ENCODE assay signal across 1 cellular context in the genomic region with DNA sequence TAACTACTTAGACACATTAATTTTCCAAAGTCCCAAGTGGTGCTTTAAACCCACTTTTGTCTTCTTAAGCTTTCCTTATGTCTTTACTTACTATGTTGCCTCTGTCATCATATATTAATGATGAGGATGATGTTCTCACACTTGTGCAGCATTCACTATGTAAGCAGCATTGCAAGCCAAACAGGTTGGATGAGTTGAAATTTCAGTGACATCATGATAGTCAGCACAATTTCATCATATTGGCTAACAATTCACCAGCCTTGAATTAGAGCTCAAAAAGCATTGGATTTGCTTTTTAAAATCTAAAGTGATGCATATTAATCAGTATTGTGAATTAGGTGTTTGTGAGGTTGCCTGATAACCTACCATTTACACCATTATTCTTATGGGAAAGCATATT.
A peak's percentile ranks its signal among the peaks of the same experiment; 100 is the strongest.
TF ChIP-seq lines count a peak whose summit lies in the region.

No MANE protein-coding gene starts in this region.

TF ChIP-seq in HepG2, 621 proteins besides CTCF, POLR2A, EP300 and RAD21:
- TF ChIP-seq MAFF (IDR thresholded peaks at IDR 0.05; ENCODE audit: low read depth, low read length) (peak; percentile 14; the same call in 1 of the 2 replicates), MAFK (conservative IDR thresholded peaks at IDR 0.05 in 1 of 2, IDR thresholded peaks at IDR 0.05 in 1 of 2; ENCODE audit: low read length in 2 of 2) (peak; percentile 14 to 28; a peak in 2 of 4 replicates), CREB1 (IDR thresholded peaks at IDR 0.05) (0 out of 2 replicates have a peak, but pooled peaks have one; percentile 25), CREB1 (CRISPR knock-in tag; IDR thresholded peaks at IDR 0.05) (no peak)
- TF ChIP-seq, protein P1, sequence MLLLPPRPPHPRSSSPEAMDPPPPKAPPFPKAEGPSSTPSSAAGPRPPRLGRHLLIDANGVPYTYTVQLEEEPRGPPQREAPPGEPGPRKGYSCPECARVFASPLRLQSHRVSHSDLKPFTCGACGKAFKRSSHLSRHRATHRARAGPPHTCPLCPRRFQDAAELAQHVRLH (CRISPR knock-in tag; IDR thresholded peaks at IDR 0.05; ENCODE audit: borderline replicate concordance, low read depth): no peak
TF ChIP-seq in HepG2: peak in this region for 3.
